Comparison of ENCODE assay signal across 8 cellular contexts in genomic region chr20:1503564-1504227, GRCh38. TPM values are rescaled to one million over a fixed set of nuclear protein-coding genes. Genes with fewer than 3 reads are reported as not detected.
DNase-seq lines count a peak whose midpoint lies in the region; ATAC-seq and TF ChIP-seq lines count a peak whose summit lies in the region.

No MANE protein-coding gene starts in this region.

- peaks cover 5% of the 10 kb centered on the region for H3K36me3 Mint-ChIP-seq in natural killer cell treated with Interleukin-12 subunit alpha and Interleukin-12 subunit beta and Interleukin-15 and Interleukin-18, amount 100 ng/mL, for 72 hours

- TF ChIP-seq CTCF in esophagus muscularis mucosa (IDR thresholded peaks at IDR 0.05), result peak; percentile 47 to 71 (median 63)

- H3K27ac ChIP-seq in esophagus muscularis mucosa (replicated peaks in 1 of 4), result no peak overlapping the region

- intact Hi-C loops in esophagus muscularis mucosa (cut with DNase I), result no loop called here

- no peaks in the 10 kb centered on the region for H3K4me1 ChIP-seq in esophagus muscularis mucosa

- H3K27me3 Mint-ChIP-seq in natural killer cell treated with Interleukin-12 subunit alpha and Interleukin-12 subunit beta and Interleukin-15 and Interleukin-18, amount 100 ng/mL, for 72 hours, result peaks cover 40 to 70% of the 10 kb centered on the region in 2 donors
- peaks cover 25% of the 10 kb centered on the region for H3K27me3 Mint-ChIP-seq in stimulated activated naive CD8-positive, alpha-beta T cell treated with anti-CD3 and anti-CD28 coated beads, Interleukin-15, amount 100 ng/mL, for 72 hours

- H3K9me3 Mint-ChIP-seq in natural killer cell treated with Interleukin-12 subunit alpha and Interleukin-12 subunit beta and Interleukin-15 and Interleukin-18, amount 100 ng/mL, for 72 hours, result no peaks in the 10 kb centered on the region
- H3K9me3 Mint-ChIP-seq in stimulated activated naive CD8-positive, alpha-beta T cell treated with anti-CD3 and anti-CD28 coated beads, Interleukin-15, amount 100 ng/mL, for 72 hours, result no peaks in the 10 kb centered on the region

- H3K27me3 ChIP-seq in esophagus muscularis mucosa, result peaks cover 0 to 28% (median 3%) of the 10 kb centered on the region in 4 donors

- DNase-seq in EH (ENCODE audit: low read depth) (peak; percentile 91), KG1 (lab: John Stamatoyannopoulos, UW) (peak; percentile 59), OCI-M1 (lab: John Stamatoyannopoulos, UW) (peak; percentile 97), activated T-cell treated with anti-CD3 and anti-CD28 coated beads for 1 hour (ENCODE audit: low read depth) (peak; percentile 52), esophagus muscularis mucosa (ENCODE audit: extremely low spot score) (peak; percentile 89)
- DNase-seq in natural killer cell treated with Interleukin-12 subunit alpha and Interleukin-12 subunit beta and Interleukin-15 and Interleukin-18, amount 100 ng/mL, for 72 hours (ENCODE audit: low spot score), result peak; percentile 71
- DNase-seq in stimulated activated naive CD8-positive, alpha-beta T cell treated with anti-CD3 and anti-CD28 coated beads, Interleukin-15, amount 100 ng/mL, for 72 hours, result peak; percentile 64 to 80

- TF ChIP-seq EP300 in esophagus muscularis mucosa (IDR thresholded peaks at IDR 0.05), result no peak

- H3K9me3 ChIP-seq in esophagus muscularis mucosa, result peaks cover 0 to 6% (median 0%) of the 10 kb centered on the region in 4 donors

- ATAC-seq in GM21825 (IDR thresholded peaks at IDR 0.05; ENCODE audit: unreplicated experiment), result peak; percentile 97
- peak; percentile 86 to 90 for ATAC-seq in natural killer cell treated with Interleukin-12 subunit alpha and Interleukin-12 subunit beta and Interleukin-15 and Interleukin-18, amount 100 ng/mL, for 72 hours
- peak; percentile 100 for ATAC-seq in stimulated activated naive CD8-positive, alpha-beta T cell treated with anti-CD3 and anti-CD28 coated beads, Interleukin-15, amount 100 ng/mL, for 72 hours

- no peak for TF ChIP-seq POLR2A in esophagus muscularis mucosa (IDR thresholded peaks at IDR 0.05; ENCODE audit: low read depth)

- H3K4me3 Mint-ChIP-seq in natural killer cell treated with Interleukin-12 subunit alpha and Interleukin-12 subunit beta and Interleukin-15 and Interleukin-18, amount 100 ng/mL, for 72 hours, result no peak overlapping the region
- H3K4me3 Mint-ChIP-seq in stimulated activated naive CD8-positive, alpha-beta T cell treated with anti-CD3 and anti-CD28 coated beads, Interleukin-15, amount 100 ng/mL, for 72 hours, result no peak overlapping the region

- WGBS in esophagus muscularis mucosa, result 5% methylated on average over 8 of the region's 8 CpGs

- H3K4me3 ChIP-seq in esophagus muscularis mucosa, result no peak overlapping the region

- H3K27ac Mint-ChIP-seq in natural killer cell treated with Interleukin-12 subunit alpha and Interleukin-12 subunit beta and Interleukin-15 and Interleukin-18, amount 100 ng/mL, for 72 hours, result no peak overlapping the region
- H3K27ac Mint-ChIP-seq in stimulated activated naive CD8-positive, alpha-beta T cell treated with anti-CD3 and anti-CD28 coated beads, Interleukin-15, amount 100 ng/mL, for 72 hours, result no peak overlapping the region

- no peaks in the 10 kb centered on the region for H3K36me3 ChIP-seq in esophagus muscularis mucosa

- H3K4me1 Mint-ChIP-seq in natural killer cell treated with Interleukin-12 subunit alpha and Interleukin-12 subunit beta and Interleukin-15 and Interleukin-18, amount 100 ng/mL, for 72 hours (ENCODE audit: low read depth in 2 of 2), result peaks cover 2 to 4% of the 10 kb centered on the region in 2 donors
- peaks cover 6% of the 10 kb centered on the region for H3K4me1 Mint-ChIP-seq in stimulated activated naive CD8-positive, alpha-beta T cell treated with anti-CD3 and anti-CD28 coated beads, Interleukin-15, amount 100 ng/mL, for 72 hours

RNA-seq across cellular contexts. Expression of gene SIRPB2, which starts 12.5 kb away (rescaled TPM):
- total RNA-seq in esophagus muscularis mucosa, result 1 to 10 TPM; 4.7 to 8.1 (median 6.2) TPM
- total RNA-seq in natural killer cell treated with Interleukin-12 subunit alpha and Interleukin-12 subunit beta and Interleukin-15 and Interleukin-18, amount 100 ng/mL, for 72 hours, result not detected

RNA-seq across cellular contexts. Expression of gene NSFL1C, which starts 37.0 kb away (rescaled TPM):
- total RNA-seq in esophagus muscularis mucosa, result 10 to 100 TPM; 33.6 to 62.4 (median 43.6) TPM
- total RNA-seq in natural killer cell treated with Interleukin-12 subunit alpha and Interleukin-12 subunit beta and Interleukin-15 and Interleukin-18, amount 100 ng/mL, for 72 hours, result 10 to 100 TPM; 73.6 to 99.9 TPM

RNA-seq across cellular contexts. Expression of gene SIRPD, which starts 53.8 kb away (rescaled TPM):
- not detected for total RNA-seq in esophagus muscularis mucosa
- not detected for total RNA-seq in natural killer cell treated with Interleukin-12 subunit alpha and Interleukin-12 subunit beta and Interleukin-15 and Interleukin-18, amount 100 ng/mL, for 72 hours

Comparison
In these comparisons a context has a peak if more than half of its experiments do, and no peak if none do; other contexts are left out.
1. RNA of gene SIRPB2, which starts 12.5 kb away (total RNA-seq): 4.7 to 8.1 TPM in esophagus muscularis mucosa; not detected in natural killer cell treated with Interleukin-12 subunit alpha and Interleukin-12 subunit beta and Interleukin-15 and Interleukin-18, amount 100 ng/mL, for 72 hours; every median in the first group is over 4 times any median in the second.
2. Peak in every context shown above with its lines, with median percentiles within 50 percentile points of each other: DNase-seq and ATAC-seq.